1 cellular context compared by ENCODE assay signal in the genomic region with DNA sequence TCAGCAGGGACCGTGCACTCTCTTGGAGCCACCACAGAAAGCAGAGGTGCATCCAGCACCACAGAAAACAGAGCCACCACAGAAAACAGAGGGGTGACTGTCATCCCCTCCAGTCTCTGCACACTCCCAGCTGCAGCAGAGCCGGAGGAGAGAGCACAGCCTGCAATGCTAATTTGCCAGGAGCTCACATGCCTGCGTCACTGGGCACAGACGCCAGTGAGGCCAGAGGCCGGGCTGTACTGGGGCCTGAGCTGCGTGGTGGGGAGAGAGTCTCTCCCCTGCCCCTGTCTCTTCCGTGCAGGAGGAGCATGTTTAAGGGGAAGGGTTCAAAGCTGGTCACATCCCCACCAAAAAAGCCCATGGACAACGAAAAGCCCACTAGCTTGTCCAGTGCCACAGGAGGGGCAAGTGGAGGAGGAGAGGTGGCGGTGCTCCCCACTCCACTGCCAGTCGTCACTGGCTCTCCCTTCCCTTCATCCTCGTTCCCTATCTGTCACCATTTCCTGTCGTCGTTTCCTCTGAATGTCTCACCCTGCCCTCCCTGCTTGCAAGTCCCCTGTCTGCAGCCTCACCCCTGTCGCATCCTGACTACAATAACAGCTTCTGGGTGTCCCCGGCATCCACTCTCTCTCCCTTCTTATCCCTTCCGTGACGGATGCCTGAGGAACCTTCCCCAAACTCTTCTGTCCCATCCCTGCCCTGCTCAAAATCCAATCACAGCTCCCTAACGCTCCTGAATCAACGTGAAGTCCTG.
TF ChIP-seq lines count a peak whose summit lies in the region.

No MANE protein-coding gene starts in this region.

TF ChIP-seq in HepG2, 621 proteins besides CTCF, POLR2A, EP300 and RAD21 (continued from another document):
- TF ChIP-seq, protein P1, sequence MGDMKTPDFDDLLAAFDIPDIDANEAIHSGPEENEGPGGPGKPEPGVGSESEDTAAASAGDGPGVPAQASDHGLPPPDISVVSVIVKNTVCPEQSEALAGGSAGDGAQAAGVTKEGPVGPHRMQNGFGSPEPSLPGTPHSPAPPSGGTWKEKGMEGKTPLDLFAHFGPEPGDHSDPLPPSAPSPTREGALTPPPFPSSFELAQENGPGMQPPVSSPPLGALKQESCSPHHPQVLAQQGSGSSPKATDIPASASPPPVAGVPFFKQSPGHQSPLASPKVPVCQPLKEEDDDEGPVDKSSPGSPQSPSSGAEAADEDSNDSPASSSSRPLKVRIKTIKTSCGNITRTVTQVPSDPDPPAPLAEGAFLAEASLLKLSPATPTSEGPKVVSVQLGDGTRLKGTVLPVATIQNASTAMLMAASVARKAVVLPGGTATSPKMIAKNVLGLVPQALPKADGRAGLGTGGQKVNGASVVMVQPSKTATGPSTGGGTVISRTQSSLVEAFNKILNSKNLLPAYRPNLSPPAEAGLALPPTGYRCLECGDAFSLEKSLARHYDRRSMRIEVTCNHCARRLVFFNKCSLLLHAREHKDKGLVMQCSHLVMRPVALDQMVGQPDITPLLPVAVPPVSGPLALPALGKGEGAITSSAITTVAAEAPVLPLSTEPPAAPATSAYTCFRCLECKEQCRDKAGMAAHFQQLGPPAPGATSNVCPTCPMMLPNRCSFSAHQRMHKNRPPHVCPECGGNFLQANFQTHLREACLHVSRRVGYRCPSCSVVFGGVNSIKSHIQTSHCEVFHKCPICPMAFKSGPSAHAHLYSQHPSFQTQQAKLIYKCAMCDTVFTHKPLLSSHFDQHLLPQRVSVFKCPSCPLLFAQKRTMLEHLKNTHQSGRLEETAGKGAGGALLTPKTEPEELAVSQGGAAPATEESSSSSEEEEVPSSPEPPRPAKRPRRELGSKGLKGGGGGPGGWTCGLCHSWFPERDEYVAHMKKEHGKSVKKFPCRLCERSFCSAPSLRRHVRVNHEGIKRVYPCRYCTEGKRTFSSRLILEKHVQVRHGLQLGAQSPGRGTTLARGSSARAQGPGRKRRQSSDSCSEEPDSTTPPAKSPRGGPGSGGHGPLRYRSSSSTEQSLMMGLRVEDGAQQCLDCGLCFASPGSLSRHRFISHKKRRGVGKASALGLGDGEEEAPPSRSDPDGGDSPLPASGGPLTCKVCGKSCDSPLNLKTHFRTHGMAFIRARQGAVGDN (CRISPR knock-in tag; IDR thresholded peaks at IDR 0.05), result peak; percentile 53
- TF ChIP-seq, protein P2, sequence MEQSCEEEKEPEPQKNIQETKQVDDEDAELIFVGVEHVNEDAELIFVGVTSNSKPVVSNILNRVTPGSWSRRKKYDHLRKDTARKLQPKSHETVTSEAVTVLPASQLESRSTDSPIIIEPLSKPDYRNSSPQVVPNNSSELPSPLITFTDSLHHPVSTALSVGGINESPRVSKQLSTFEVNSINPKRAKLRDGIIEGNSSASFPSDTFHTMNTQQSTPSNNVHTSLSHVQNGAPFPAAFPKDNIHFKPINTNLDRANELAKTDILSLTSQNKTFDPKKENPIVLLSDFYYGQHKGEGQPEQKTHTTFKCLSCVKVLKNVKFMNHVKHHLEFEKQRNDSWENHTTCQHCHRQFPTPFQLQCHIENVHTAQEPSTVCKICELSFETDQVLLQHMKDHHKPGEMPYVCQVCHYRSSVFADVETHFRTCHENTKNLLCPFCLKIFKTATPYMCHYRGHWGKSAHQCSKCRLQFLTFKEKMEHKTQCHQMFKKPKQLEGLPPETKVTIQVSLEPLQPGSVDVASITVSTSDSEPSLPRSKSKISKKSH (CRISPR knock-in tag; IDR thresholded peaks at IDR 0.05; ENCODE audit: borderline replicate concordance), result peak; percentile 35; the same call in 1 of the 2 replicates
- TF ChIP-seq ZNF263 (CRISPR knock-in tag; IDR thresholded peaks at IDR 0.05), result peak; percentile 62
- peak; percentile 39; the same call in 1 of the 2 replicates for TF ChIP-seq ZNF768 (CRISPR knock-in tag; IDR thresholded peaks at IDR 0.05)
- TF ChIP-seq MYC (CRISPR knock-in tag; IDR thresholded peaks at IDR 0.05; ENCODE audit: borderline replicate concordance), result peak; percentile 33; the same call in 1 of the 2 replicates
